ENCODE assay signal across 8 cellular contexts in the genomic region with DNA sequence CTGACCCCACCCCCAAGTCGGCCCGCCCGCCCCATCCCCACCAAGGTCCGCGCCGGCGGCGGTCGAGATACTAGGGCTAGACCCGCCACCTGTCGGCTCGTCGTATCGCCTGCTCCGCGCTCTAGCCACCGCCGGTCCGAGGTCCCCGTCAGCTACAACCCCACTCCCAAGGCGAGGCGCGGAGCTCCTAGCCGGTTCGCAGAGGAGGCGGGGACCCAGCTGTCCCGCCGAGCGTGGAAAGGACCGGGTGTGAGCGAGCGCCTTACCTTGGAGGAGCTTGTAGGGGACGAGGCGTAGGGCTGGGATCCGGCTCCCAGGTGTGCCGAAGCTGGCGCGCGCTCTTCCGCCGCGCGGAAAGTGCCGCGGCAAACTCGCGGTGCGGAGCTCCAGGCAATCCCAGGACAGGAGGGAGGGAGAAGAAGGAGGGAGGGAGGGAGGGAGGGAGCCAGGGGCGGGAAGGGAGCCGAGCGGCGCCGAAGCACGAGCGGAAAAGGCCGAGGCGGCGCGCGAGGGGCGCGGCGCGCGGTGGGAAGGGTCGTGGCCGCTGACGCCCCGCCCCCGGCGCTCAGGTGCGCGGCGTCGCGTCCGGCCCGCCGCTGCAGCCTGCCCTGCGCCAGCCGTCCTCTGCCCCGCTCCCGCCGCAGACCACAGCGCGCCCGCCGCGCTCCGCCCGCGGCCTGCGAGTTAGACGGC. TPM values are rescaled to one million over a fixed set of nuclear protein-coding genes. Genes with fewer than 3 reads are reported as not detected.
A peak's percentile ranks its signal among the peaks of the same experiment; 100 is the strongest.
DNase-seq lines count a peak whose midpoint lies in the region; ATAC-seq and TF ChIP-seq lines count a peak whose summit lies in the region.

A gene with protein sequence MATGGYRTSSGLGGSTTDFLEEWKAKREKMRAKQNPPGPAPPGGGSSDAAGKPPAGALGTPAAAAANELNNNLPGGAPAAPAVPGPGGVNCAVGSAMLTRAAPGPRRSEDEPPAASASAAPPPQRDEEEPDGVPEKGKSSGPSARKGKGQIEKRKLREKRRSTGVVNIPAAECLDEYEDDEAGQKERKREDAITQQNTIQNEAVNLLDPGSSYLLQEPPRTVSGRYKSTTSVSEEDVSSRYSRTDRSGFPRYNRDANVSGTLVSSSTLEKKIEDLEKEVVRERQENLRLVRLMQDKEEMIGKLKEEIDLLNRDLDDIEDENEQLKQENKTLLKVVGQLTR (minus strand): TSS at position 359 of the 693 bp plus-strand sequence. CDS start 720 bp downstream, outside the sequence.

- H3K4me3 Mint-ChIP-seq in CD4-positive, alpha-beta T cell = peak within 1 kb of the TSS; percentile 91
- peak within 1 kb of the TSS; percentile 85 for H3K4me3 Mint-ChIP-seq in natural killer cell treated with Interleukin-12 subunit alpha and Interleukin-12 subunit beta and Interleukin-15 and Interleukin-18, amount 100 ng/mL, for 72 hours

- no peak within 1 kb of the TSS for H3K27ac Mint-ChIP-seq in CD4-positive, alpha-beta T cell
- H3K27ac Mint-ChIP-seq in natural killer cell treated with Interleukin-12 subunit alpha and Interleukin-12 subunit beta and Interleukin-15 and Interleukin-18, amount 100 ng/mL, for 72 hours = no peak within 1 kb of the TSS

- peaks cover 76% of the 10 kb centered on the region for H3K27me3 Mint-ChIP-seq in CD4-positive, alpha-beta T cell
- H3K27me3 Mint-ChIP-seq in natural killer cell treated with Interleukin-12 subunit alpha and Interleukin-12 subunit beta and Interleukin-15 and Interleukin-18, amount 100 ng/mL, for 72 hours = peaks cover 21 to 65% of the 10 kb centered on the region in 2 donors

- intact Hi-C loops in CD4-positive, alpha-beta T cell (cut with DNase I, micrococcal nuclease) = no loop called here

- peak within 1 kb of the TSS; percentile 82 for H3K4me3 ChIP-seq in fibroblast of pulmonary artery (replicated peaks; ENCODE audit: low read depth, low read length)

- in situ Hi-C loops in GM18951 (cut with MboI; ENCODE audit: low sequenced_read_pairs, unreplicated experiment) = loop anchor here (25.0 kb wide), 1 partner anchor 128 kb away; no protein-coding TSS in a partner anchor

- peaks cover 28% of the 10 kb centered on the region for H3K4me1 Mint-ChIP-seq in CD4-positive, alpha-beta T cell (ENCODE audit: low read depth)
- H3K4me1 Mint-ChIP-seq in natural killer cell treated with Interleukin-12 subunit alpha and Interleukin-12 subunit beta and Interleukin-15 and Interleukin-18, amount 100 ng/mL, for 72 hours (ENCODE audit: low read depth in 2 of 2) = peaks cover 10 to 15% of the 10 kb centered on the region in 2 donors

- H3K27me3 ChIP-seq in CD4-positive, alpha-beta T cell (ENCODE audit: control insufficient read depth, insufficient read depth, low read length) = peaks cover 62% of the 10 kb centered on the region

- no peaks in the 10 kb centered on the region for H3K9me3 ChIP-seq in CD4-positive, alpha-beta T cell (ENCODE audit: control insufficient read depth, low read length)

- POLR2A ChIA-PET in CD4-positive, alpha-beta T cell (lab: Charles Lee) = no interaction called here

- CTCF ChIA-PET in CD4-positive, alpha-beta T cell (lab: Charles Lee) = no interaction called here

- H3K9me3 Mint-ChIP-seq in CD4-positive, alpha-beta T cell = no peaks in the 10 kb centered on the region
- H3K9me3 Mint-ChIP-seq in natural killer cell treated with Interleukin-12 subunit alpha and Interleukin-12 subunit beta and Interleukin-15 and Interleukin-18, amount 100 ng/mL, for 72 hours = no peaks in the 10 kb centered on the region

- peak; percentile 39 for ATAC-seq in CD4-positive, alpha-beta T cell (ENCODE audit: poor library complexity)
- peak; percentile 53 for ATAC-seq in HG03103 (IDR thresholded peaks at IDR 0.05; ENCODE audit: low read depth, unreplicated experiment)
- peak; percentile 64 to 73 for ATAC-seq in natural killer cell treated with Interleukin-12 subunit alpha and Interleukin-12 subunit beta and Interleukin-15 and Interleukin-18, amount 100 ng/mL, for 72 hours

- no peak within 1 kb of the TSS for H3K27ac ChIP-seq in CD4-positive, alpha-beta T cell (ENCODE audit: low read depth, low read length)

- peak in 3 of 10 experiments; percentile 4 to 34 (median 5) for DNase-seq in CD4-positive, alpha-beta T cell
- DNase-seq in NCI-H2196 (lab: John Stamatoyannopoulos, UW; ENCODE audit: unreplicated experiment) (peak; percentile 89), fibroblast of pulmonary artery (ENCODE audit: low read depth) (peak; percentile 69), KG1 (lab: John Stamatoyannopoulos, UW) (no peak)
- DNase-seq in activated CD8-positive, alpha-beta memory T cell treated with anti-CD3 and anti-CD28 coated beads, Interleukin-2, amount 50 U/mL, for 4 hours = peak; percentile 21
- no peak for DNase-seq in natural killer cell treated with Interleukin-12 subunit alpha and Interleukin-12 subunit beta and Interleukin-15 and Interleukin-18, amount 100 ng/mL, for 72 hours (ENCODE audit: low spot score)

- TF ChIP-seq POLR2A in GM18951 (IDR thresholded peaks at IDR 0.05; ENCODE audit: extremely low read depth, insufficient read depth, insufficient read length) = peak; percentile 43

- H3K36me3 Mint-ChIP-seq in CD4-positive, alpha-beta T cell (ENCODE audit: low read depth) = peaks cover 4% of the 10 kb centered on the region
- H3K36me3 Mint-ChIP-seq in natural killer cell treated with Interleukin-12 subunit alpha and Interleukin-12 subunit beta and Interleukin-15 and Interleukin-18, amount 100 ng/mL, for 72 hours = no peaks in the 10 kb centered on the region

- TF ChIP-seq CTCF in CD4-positive, alpha-beta T cell (IDR thresholded peaks at IDR 0.05) = no peak
- no peak for TF ChIP-seq CTCF in fibroblast of pulmonary artery (IDR thresholded peaks at IDR 0.05; ENCODE audit: low read length, missing control alignments)

RNA-seq across cellular contexts. Expression of the gene that starts here (rescaled TPM):
- 1 to 10 TPM; 1.6 to 3.2 TPM for total RNA-seq in CD4-positive, alpha-beta T cell
- total RNA-seq in natural killer cell treated with Interleukin-12 subunit alpha and Interleukin-12 subunit beta and Interleukin-15 and Interleukin-18, amount 100 ng/mL, for 72 hours = 10 to 100 TPM in 1 of 2 donors, 1 to 10 TPM in 1; 3.5 to 10.2 TPM

Comparison
In these comparisons a context has a peak if more than half of its experiments do, and no peak if none do; other contexts are left out.
1. DNase-seq: peak in NCI-H2196 (single experiment), activated CD8-positive, alpha-beta memory T cell treated with anti-CD3 and anti-CD28 coated beads, Interleukin-2, amount 50 U/mL, for 4 hours (single experiment) and fibroblast of pulmonary artery (single experiment); none in natural killer cell treated with Interleukin-12 subunit alpha and Interleukin-12 subunit beta and Interleukin-15 and Interleukin-18, amount 100 ng/mL, for 72 hours (single experiment) and KG1 (single experiment).
2. Peak in every context shown above with its lines, with median percentiles within 50 percentile points of each other: ATAC-seq.